Comparison of ENCODE assay signal across 24 cellular contexts in genomic region chrX:65997978-65998717, GRCh38. TPM values are rescaled to one million over a fixed set of nuclear protein-coding genes. Genes with fewer than 3 reads are reported as not detected.
DNase-seq lines count a peak whose midpoint lies in the region; ATAC-seq and TF ChIP-seq lines count a peak whose summit lies in the region.
"Had no signal": no experiment of that assay in that cellular context is flagged by ENCODE, and none has a peak within 500 bp of the region (broad histone marks: within the 10 kb centered on the region; RNA-seq: fewer than 3 reads in every experiment).

No MANE protein-coding gene starts in this region.

- H3K4me1 ChIP-seq in BLaER1 treated with 17β-estradiol and CSF1 and Interleukin-3, amounts not matched to agents 10 nM and 100 nM = peaks cover 9 to 100% (median 59%) of the 10 kb centered on the region in 10 experiments
- no peaks in the 10 kb centered on the region for H3K4me1 ChIP-seq in lower lobe of right lung
- H3K4me1 ChIP-seq: Caco-2, tibial nerve had no signal

- no peaks in the 10 kb centered on the region for H3K36me3 ChIP-seq in BLaER1 treated with 17β-estradiol and CSF1 and Interleukin-3, amounts not matched to agents 10 nM and 100 nM
- no peaks in the 10 kb centered on the region for H3K36me3 ChIP-seq in lower lobe of right lung
- H3K36me3 ChIP-seq: tibial nerve had no signal

- ATAC-seq in lower lobe of right lung (peak; percentile 80 to 90), GM21717 (IDR thresholded peaks at IDR 0.05; ENCODE audit: unreplicated experiment) (no peak), HG03432 (IDR thresholded peaks at IDR 0.05; ENCODE audit: unreplicated experiment) (no peak)
- ATAC-seq: esophagus mucosa, left colon had no signal

- peak overlapping the region in 9 of 11 experiments; percentile 18 to 88 (median 55); a peak in 16 of 22 replicates for H3K27ac ChIP-seq in BLaER1 treated with 17β-estradiol and CSF1 and Interleukin-3, amounts not matched to agents 10 nM and 100 nM
- H3K27ac ChIP-seq in HL-60 (replicated peaks) (peak overlapping the region; percentile 92), lower lobe of right lung (no peak overlapping the region)
- H3K27ac ChIP-seq: tibial nerve had no signal

- H3K9me3 ChIP-seq in BLaER1 treated with 17β-estradiol and CSF1 and Interleukin-3, amounts not matched to agents 10 nM and 100 nM (replicated peaks in 1 of 11) = peaks cover 0 to 35% (median under 1%) of the 10 kb centered on the region in 11 experiments; a peak in 12 of 22 replicates
- H3K9me3 ChIP-seq in lower lobe of right lung = no peaks in the 10 kb centered on the region
- H3K9me3 ChIP-seq: Caco-2, tibial nerve had no signal

- peaks cover 11 to 58% (median 32%) of the 10 kb centered on the region in 11 experiments; a peak in 19 of 22 replicates for H3K27me3 ChIP-seq in BLaER1 treated with 17β-estradiol and CSF1 and Interleukin-3, amounts not matched to agents 10 nM and 100 nM
- no peaks in the 10 kb centered on the region for H3K27me3 ChIP-seq in HL-60 (ENCODE audit: insufficient read depth, poor library complexity, severe bottlenecking)
- no peaks in the 10 kb centered on the region for H3K27me3 ChIP-seq in lower lobe of right lung (ENCODE audit: low read depth)

- H3K9ac ChIP-seq in BLaER1 treated with 17β-estradiol and CSF1 and Interleukin-3, amounts not matched to agents 10 nM and 100 nM = peak overlapping the region in 4 of 11 experiments; percentile 42 to 69 (median 54); a peak in 8 of 22 replicates

- no peaks in the 10 kb centered on the region for H4K20me1 ChIP-seq in BLaER1 treated with 17β-estradiol and CSF1 and Interleukin-3, amounts not matched to agents 10 nM and 100 nM

- DNase-seq in HL-60 (ENCODE audit: low read depth in 1 of 2, low spot score in 1 of 2) = peak; percentile 97 to 99
- peak; percentile 75 for DNase-seq in SIG-M5 (lab: John Stamatoyannopoulos, UW)
- peak; percentile 54 for DNase-seq in lower lobe of right lung
- DNase-seq in SW480 (ENCODE audit: low spot score) = no peak
- DNase-seq in LoVo (ENCODE audit: low spot score) = no peak
- DNase-seq: activated CD4-positive, alpha-beta T cell treated with anti-CD3 and anti-CD28 coated beads, Interleukin-2, amount 50 U/mL, for 1 hour; activated gamma-delta T cell; Caco-2; caudate nucleus; EL; left colon; NCI-H187 treated with DMSO at 0.1 percent for 48 hours; NCI-H524 treated with DMSO at 0.1 percent for 48 hours; nucleus accumbens; stimulated activated naive CD4-positive, alpha-beta T cell; T1000 had no signal

- intact Hi-C loops in lower lobe of right lung (cut with DNase I) = no loop called here

- H3K4me3 ChIP-seq in BLaER1 treated with 17β-estradiol and CSF1 and Interleukin-3, amounts not matched to agents 10 nM and 100 nM = no peak overlapping the region
- H3K4me3 ChIP-seq in HL-60 (replicated peaks; ENCODE audit: insufficient read depth, low read length) (no peak overlapping the region), lower lobe of right lung (no peak overlapping the region)
- H3K4me3 ChIP-seq: tibial nerve had no signal

- TF ChIP-seq CTCF in HL-60 (IDR thresholded peaks at IDR 0.05; ENCODE audit: insufficient read depth, low read length) = no peak
- no peak for TF ChIP-seq CTCF in lower lobe of right lung (IDR thresholded peaks at IDR 0.05)

- peak overlapping the region in 7 of 11 experiments; percentile 0 to 84 (median 71); a peak in 13 of 22 replicates for H3K4me2 ChIP-seq in BLaER1 treated with 17β-estradiol and CSF1 and Interleukin-3, amounts not matched to agents 10 nM and 100 nM

RNA-seq across cellular contexts. Expression of gene VSIG4, which starts 41.7 kb away (rescaled TPM):
- total RNA-seq in lower lobe of right lung = 569 TPM
- total RNA-seq: Caco-2, M059J, OCI-LY7, SK-MEL-5 had no signal

Comparison
In these comparisons a context has a peak if more than half of its experiments do, and no peak if none do; other contexts are left out.
1. DNase-seq: peak in HL-60 (2 of 2), SIG-M5 (single experiment) and lower lobe of right lung (single experiment); none in SW480 (single experiment) and LoVo (single experiment).
2. ATAC-seq: peak in lower lobe of right lung (2 of 2); none in GM21717 (single experiment) and HG03432 (single experiment).